ENCODE assay signal across 9 cellular contexts in genomic region chr16:66427871-66428681, GRCh38. TPM values are rescaled to one million over a fixed set of nuclear protein-coding genes. Genes with fewer than 3 reads are reported as not detected.
A peak's percentile ranks its signal among the peaks of the same experiment; 100 is the strongest.
DNase-seq lines count a peak whose midpoint lies in the region; ATAC-seq and TF ChIP-seq lines count a peak whose summit lies in the region.
"Had no signal": no experiment of that assay in that cellular context is flagged by ENCODE, and none has a peak within 500 bp of the region (broad histone marks: within the 10 kb centered on the region; RNA-seq: fewer than 3 reads in every experiment).

No MANE protein-coding gene starts in this region.

- H3K9me3 ChIP-seq in left lung (no peaks in the 10 kb centered on the region), stomach (no peaks in the 10 kb centered on the region)

- H3K27me3 ChIP-seq in left lung (peaks cover 32 to 85% of the 10 kb centered on the region in 2 donors), stomach (peaks cover 15 to 92% (median 40%) of the 10 kb centered on the region in 3 donors)

- H3K4me3 ChIP-seq in left lung (peak overlapping the region; percentile 34 to 41), stomach (peak overlapping the region; percentile 45 to 67 (median 53))

- DNase-seq in NOMO-1 treated with DMSO at 0.1 percent for 48 hours (lab: John Stamatoyannopoulos, UW; ENCODE audit: unreplicated experiment) (peak; percentile 8), NOMO-1 treated with dmso at 0.1 percent for 144 hours (lab: John Stamatoyannopoulos, UW; ENCODE audit: unreplicated experiment) (no peak), chondrocyte (ENCODE audit: low spot score) (no peak), left lung (no peak), stomach (no peak), HuH-7.5 (ENCODE audit: low spot score) (no peak), NCI-H2171 treated with DMSO at 0.1 percent for 48 hours (lab: John Stamatoyannopoulos, UW) (no peak)
- DNase-seq: activated B cell treated with CpG ODN at 0.5 μM for 24 hours had no signal

- H3K9me3 Mint-ChIP-seq in chondrocyte (ENCODE audit: low read depth): no peaks in the 10 kb centered on the region
- H3K9me3 Mint-ChIP-seq: activated B cell treated with CpG ODN at 0.5 μM for 24 hours had no signal

- peak; percentile 83 for ATAC-seq in left lung
- no peak for ATAC-seq in HG03521 (IDR thresholded peaks at IDR 0.05; ENCODE audit: unreplicated experiment)

- peak overlapping the region; percentile 57 for H3K4me3 Mint-ChIP-seq in chondrocyte (ENCODE audit: unreplicated experiment)
- H3K4me3 Mint-ChIP-seq: activated B cell treated with CpG ODN at 0.5 μM for 24 hours had no signal

- H3K4me1 Mint-ChIP-seq in chondrocyte (ENCODE audit: low read depth): peaks cover 3% of the 10 kb centered on the region

- peaks cover 2% of the 10 kb centered on the region for H3K36me3 Mint-ChIP-seq in chondrocyte (ENCODE audit: low read depth)

- no peak for TF ChIP-seq POLR2A in stomach (IDR thresholded peaks at IDR 0.05)

- no peak overlapping the region for H3K27ac ChIP-seq in left lung
- no peak overlapping the region for H3K27ac ChIP-seq in stomach

- no peak overlapping the region for H3K27ac Mint-ChIP-seq in chondrocyte (ENCODE audit: unreplicated experiment)
- H3K27ac Mint-ChIP-seq: activated B cell treated with CpG ODN at 0.5 μM for 24 hours had no signal

- TF ChIP-seq EP300 in stomach (IDR thresholded peaks at IDR 0.05): no peak

- peaks cover 11 to 18% of the 10 kb centered on the region in 2 donors for H3K4me1 ChIP-seq in left lung
- H3K4me1 ChIP-seq in stomach: peaks cover 18 to 29% (median 23%) of the 10 kb centered on the region in 4 donors

- intact Hi-C loops in left lung (cut with DNase I): no loop called here
- intact Hi-C loops in stomach (cut with DNase I; ENCODE audit: low total_unique reads): no loop called here

- H3K27me3 Mint-ChIP-seq in chondrocyte (ENCODE audit: low read depth): peaks cover 9% of the 10 kb centered on the region

- TF ChIP-seq CTCF in chondrocyte (IDR thresholded peaks at IDR 0.05): no peak
- no peak for TF ChIP-seq CTCF in left lung (IDR thresholded peaks at IDR 0.05)
- no peak for TF ChIP-seq CTCF in stomach (IDR thresholded peaks at IDR 0.05)

- H3K36me3 ChIP-seq in left lung: no peaks in the 10 kb centered on the region
- H3K36me3 ChIP-seq in stomach: no peaks in the 10 kb centered on the region

- 3 to 5% (median 3%) methylated on average over 30 to 40 of the region's 40 CpGs for WGBS in stomach, 5 donors

RNA-seq across cellular contexts. Expression of gene BEAN1, which starts 1.0 kb away (rescaled TPM):
- total RNA-seq in chondrocyte: 3.1 to 4.1 TPM (median 3.7 TPM) in 3 replicates
- 1 to 10 TPM in 1 of 2 donors, under 1 TPM in 1; 0.65 to 2.0 TPM for total RNA-seq in left lung
- under 1 TPM in 1 of 5 donors, not detected in 4; 0.55 TPM for total RNA-seq in stomach
- polyA plus RNA-seq in stomach: 1 to 10 TPM in 1 of 3 donors, under 1 TPM in 1, not detected in 1; 0.40 to 3.7 TPM
- total RNA-seq: activated B cell treated with CpG ODN at 0.5 μM for 24 hours had no signal
